ENCODE assay signal across 8 cellular contexts in the genomic region with DNA sequence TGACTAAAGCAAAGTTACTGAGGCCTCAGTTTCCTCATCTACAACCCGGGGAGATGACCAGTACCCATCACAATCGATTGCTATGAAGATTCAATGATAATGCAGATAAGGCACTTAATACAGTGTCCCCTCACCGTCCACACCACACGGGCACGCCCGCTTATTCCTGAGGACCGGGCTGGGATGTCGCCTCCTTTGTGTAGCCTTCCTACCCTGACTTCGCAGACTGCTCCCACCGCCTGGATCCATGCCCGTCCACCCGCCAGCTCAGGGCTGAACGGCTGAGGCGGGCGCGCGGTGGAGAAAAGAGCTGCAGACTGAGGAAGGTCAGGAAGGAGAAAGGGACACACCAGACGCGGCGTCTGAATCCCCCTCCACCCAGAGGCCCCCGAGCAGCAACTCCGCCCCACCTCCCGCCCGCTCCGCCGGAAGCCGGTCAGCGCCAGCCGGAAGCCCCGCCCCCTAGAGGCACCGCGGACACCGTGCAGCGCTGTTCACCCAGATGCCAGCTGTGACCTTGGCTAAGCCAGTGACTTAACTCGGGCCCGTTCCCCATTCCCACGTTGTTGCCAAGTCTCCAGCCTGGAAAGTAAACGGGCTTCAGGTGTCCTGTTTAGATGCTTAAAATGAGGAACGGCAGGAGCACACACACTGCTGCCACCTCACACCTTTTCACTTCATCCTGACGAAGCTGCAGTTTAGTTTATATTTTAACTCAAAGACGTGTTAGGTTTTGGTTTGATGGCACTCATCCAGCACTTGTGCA.
A peak's percentile ranks its signal among the peaks of the same experiment; 100 is the strongest.
DNase-seq lines count a peak whose midpoint lies in the region; ATAC-seq lines count a peak whose summit lies in the region.

A gene (minus strand): TSS at position 403 of the 766 bp plus-strand sequence.

- peaks cover 49% of the 10 kb centered on the region for H4K20me1 ChIP-seq in BLaER1

- H3K4me2 ChIP-seq in BLaER1: peak within 1 kb of the TSS; percentile 96

- ATAC-seq in GM19328 (IDR thresholded peaks at IDR 0.05; ENCODE audit: unreplicated experiment): peak; percentile 90

- H3K4me3 ChIP-seq in BLaER1: peak within 1 kb of the TSS; percentile 86
- H3K4me3 ChIP-seq in endocrine pancreas (ENCODE audit: control insufficient read depth, insufficient read depth, low read length): peak within 1 kb of the TSS; percentile 93

- H3K4me1 ChIP-seq in BLaER1 (peaks cover 59% of the 10 kb centered on the region), endocrine pancreas (ENCODE audit: control insufficient read depth, insufficient read depth, low read length) (peaks cover 7% of the 10 kb centered on the region)

- peak within 1 kb of the TSS; percentile 95 for H3K9ac ChIP-seq in BLaER1
- peak within 1 kb of the TSS; percentile 93 for H3K9ac ChIP-seq in endocrine pancreas (ENCODE audit: control insufficient read depth, insufficient read depth, low read length)

- DNase-seq in HPDE6-E6E7 (ENCODE audit: extremely low spot score) (peak; percentile 82), mesenteric fat pad (ENCODE audit: low spot score) (peak; percentile 98)
- DNase-seq in NK-92 treated with Interleukin-12 subunit alpha and Interleukin-12 subunit beta, amount 100 ng/mL, for 24 hours (lab: John Stamatoyannopoulos, UW): peak; percentile 52
- DNase-seq in activated CD8-positive, alpha-beta memory T cell treated with anti-CD3 and anti-CD28 coated beads, Interleukin-2, amount 50 U/mL, for 1 hour (ENCODE audit: extremely low read depth): peak; percentile 70
- DNase-seq in stimulated activated CD8-positive, alpha-beta memory T cell treated with anti-CD3 and anti-CD28 coated beads, Interleukin-12 subunit alpha, Interleukin-12 subunit beta, amount 100 ng/mL, for 4 hours (ENCODE audit: low read depth): peak; percentile 79

- peak within 1 kb of the TSS; percentile 89 for H3K27ac ChIP-seq in BLaER1

- H3K9me3 ChIP-seq in BLaER1 (no peaks in the 10 kb centered on the region), endocrine pancreas (ENCODE audit: control insufficient read depth, low read length) (no peaks in the 10 kb centered on the region)

- H3K36me3 ChIP-seq in BLaER1 (peaks cover 51% of the 10 kb centered on the region), endocrine pancreas (ENCODE audit: control insufficient read depth, insufficient read depth, low read length) (peaks cover 9% of the 10 kb centered on the region)

- H3K27me3 ChIP-seq in BLaER1: no peaks in the 10 kb centered on the region
- no peaks in the 10 kb centered on the region for H3K27me3 ChIP-seq in endocrine pancreas (ENCODE audit: control insufficient read depth, insufficient read depth, low read length)

Comparison
In these comparisons a context has a peak if more than half of its experiments do, and no peak if none do; other contexts are left out.
1. Peak in every context shown above with its lines: DNase-seq, ATAC-seq, H3K4me3 ChIP-seq and H3K27ac ChIP-seq.